23 cellular contexts compared by ENCODE assay signal in genomic region chr16:11106726-11107125, GRCh38.
DNase-seq lines count a peak whose midpoint lies in the region; ATAC-seq and TF ChIP-seq lines count a peak whose summit lies in the region.
"Had no signal": no experiment of that assay in that cellular context is flagged by ENCODE, and none has a peak within 500 bp of the region (broad histone marks: within the 10 kb centered on the region; RNA-seq: fewer than 3 reads in every experiment).

No MANE protein-coding gene starts in this region.

- H3K9me3 ChIP-seq in IMR-90 (ENCODE audit: control insufficient read depth, insufficient read depth, low read length): peaks cover 3% of the 10 kb centered on the region
- H3K9me3 ChIP-seq: A549, BE2C, SJSA1 had no signal

- no peak overlapping the region for H2AFZ ChIP-seq in IMR-90 (replicated peaks; ENCODE audit: low read length, poor library complexity)
- H2AFZ ChIP-seq: hepatocyte had no signal

- H3K27ac ChIP-seq in IMR-90 (ENCODE audit: insufficient read depth, low read length): peak overlapping the region; percentile 45
- H3K27ac ChIP-seq: A549, gastrocnemius medialis, hepatocyte, HL-60, SJSA1 had no signal

- TF ChIP-seq RAD21 in IMR-90 (IDR thresholded peaks at IDR 0.05; ENCODE audit: low read length): no peak

- no peaks in the 10 kb centered on the region for H3K36me3 ChIP-seq in IMR-90 (ENCODE audit: control insufficient read depth, insufficient read depth, low read length)
- H3K36me3 ChIP-seq: BE2C, gastrocnemius medialis, SJSA1 had no signal

- CTCF ChIA-PET in activated CD8-positive, alpha-beta memory T cell treated with anti-CD3 and anti-CD28 coated beads, Interleukin-2, amount 10 ng/mL, durations not matched to agents 7 days and 5 days (lab: Charles Lee): interaction anchor here (1.1 to 2.4 kb wide), 5 partner anchors 11 to 149 kb away, joined by 3 to 11 read pairs (median 4); partner anchors contain the start of gene SOCS1
- CTCF ChIA-PET in IMR-90 (lab: Yijun Ruan, JAX): interaction anchor here (0.6 to 2.2 kb wide), 2 partner anchors 23 to 148 kb away, joined by 8 read pairs; no protein-coding TSS in a partner anchor

- no peak overlapping the region for H3K56ac ChIP-seq in IMR-90 (ENCODE audit: extremely low read depth, insufficient read depth, low read length)

- H3K4me1 ChIP-seq in IMR-90 (ENCODE audit: control insufficient read depth, insufficient read depth, low read length): peaks cover 59% of the 10 kb centered on the region
- H3K4me1 ChIP-seq: A549 had no signal

- H3K27me3 ChIP-seq in IMR-90 (ENCODE audit: control insufficient read depth, insufficient read depth, low read length): no peaks in the 10 kb centered on the region
- H3K27me3 ChIP-seq: BE2C, gastrocnemius medialis, hepatocyte, SJSA1 had no signal

- peak overlapping the region; percentile 75 for H2AK5ac ChIP-seq in IMR-90 (ENCODE audit: low read depth, low read length)

- H3K36me3 Mint-ChIP-seq in activated CD8-positive, alpha-beta memory T cell treated with anti-CD3 and anti-CD28 coated beads, Interleukin-2, amount 10 ng/mL, durations not matched to agents 7 days and 5 days: peaks cover 29% of the 10 kb centered on the region
- H3K36me3 Mint-ChIP-seq in chondrocyte (ENCODE audit: low read depth): peaks cover 6% of the 10 kb centered on the region
- H3K36me3 Mint-ChIP-seq in stimulated activated memory B cell treated with anti-CD40 and anti-IgM and Interleukin-4, amounts not matched to agents 10 μg/mL and 1 μg/mL and 100 μg/mL, for 72 hours: peaks cover 40% of the 10 kb centered on the region

- TF ChIP-seq POLR2A in IMR-90 (IDR thresholded peaks at IDR 0.05; ENCODE audit: low read depth, low read length): no peak

- no CpG with 5 or more reads among the region's 6 CpGs for WGBS in IMR-90 (ENCODE audit: extremely low coverage in 2 of 2, insufficient read length in 1 of 2), 2 experiments

- peak overlapping the region; percentile 61 for H3K4ac ChIP-seq in IMR-90 (ENCODE audit: low read depth, low read length)

- POLR2A ChIA-PET in IMR-90 (lab: Charles Lee; ENCODE audit: unreplicated experiment): no interaction called here

- peak overlapping the region; percentile 94; the same call in 1 of the 2 replicates for H2BK20ac ChIP-seq in IMR-90 (ENCODE audit: low read depth, low read length)

- peak overlapping the region; percentile 95 for H2BK120ac ChIP-seq in IMR-90 (ENCODE audit: low read depth, low read length)

- peak overlapping the region; percentile 59 for H4K5ac ChIP-seq in IMR-90 (ENCODE audit: low read depth, low read length)

- peak overlapping the region; percentile 27 for H3K27ac Mint-ChIP-seq in activated CD8-positive, alpha-beta memory T cell treated with anti-CD3 and anti-CD28 coated beads, Interleukin-2, amount 10 ng/mL, durations not matched to agents 7 days and 5 days
- H3K27ac Mint-ChIP-seq in chondrocyte (ENCODE audit: unreplicated experiment): no peak overlapping the region
- peak overlapping the region; percentile 86 for H3K27ac Mint-ChIP-seq in stimulated activated memory B cell treated with anti-CD40 and anti-IgM and Interleukin-4, amounts not matched to agents 10 μg/mL and 1 μg/mL and 100 μg/mL, for 72 hours

- DNase-seq in activated CD8-positive, alpha-beta memory T cell treated with anti-CD3 and anti-CD28 coated beads, Interleukin-2, amount 10 ng/mL, durations not matched to agents 7 days and 5 days: no peak
- DNase-seq in activated CD8-positive, alpha-beta memory T cell treated with anti-CD3 and anti-CD28 coated beads for 24 hours: no peak
- DNase-seq in IMR-90: no peak
- peak; percentile 64 for DNase-seq in chondrocyte (ENCODE audit: low spot score)
- no peak for DNase-seq in AG20443 (ENCODE audit: low spot score)
- no peak for DNase-seq in NCI-H1417 (lab: John Stamatoyannopoulos, UW)
- DNase-seq in stimulated activated naive CD4-positive, alpha-beta T cell treated with Interleukin-2 at 50 U/mL for 16 hours (lab: John Stamatoyannopoulos, UW): no peak
- DNase-seq: activated CD4-positive, alpha-beta T cell treated with anti-CD3 and anti-CD28 coated beads for 4 hours; activated naive CD4-positive, alpha-beta T cell; amygdala; BE2C; dermis blood vessel endothelial cell; gastrocnemius medialis; H7; NCI-H187; NCI-H2171 treated with DMSO at 0.1 percent for 48 hours; NCI-H524 treated with DMSO at 0.1 percent for 48 hours; stimulated activated CD4-positive, alpha-beta T cell treated with anti-CD3 and anti-CD28 coated beads, Interleukin-15, amount 100 ng/mL, for 24 hours had no signal

- peak overlapping the region; percentile 52 to 68; a peak in 2 of 4 replicates for H4K8ac ChIP-seq in IMR-90 (ENCODE audit: low read depth in 2 of 2, low read length in 2 of 2)

- H3K79me1 ChIP-seq in IMR-90 (ENCODE audit: low read depth in 1 of 2, low read length in 2 of 2): peaks cover 0 to 40% of the 10 kb centered on the region in 2 experiments; a peak in 2 of 4 replicates

- peak overlapping the region; percentile 78 for H3K18ac ChIP-seq in IMR-90 (ENCODE audit: low read depth, low read length)

- no peaks in the 10 kb centered on the region for H3K27me3 Mint-ChIP-seq in activated CD8-positive, alpha-beta memory T cell treated with anti-CD3 and anti-CD28 coated beads, Interleukin-2, amount 10 ng/mL, durations not matched to agents 7 days and 5 days
- H3K27me3 Mint-ChIP-seq in chondrocyte (ENCODE audit: low read depth): no peaks in the 10 kb centered on the region
- H3K27me3 Mint-ChIP-seq in stimulated activated memory B cell treated with anti-CD40 and anti-IgM and Interleukin-4, amounts not matched to agents 10 μg/mL and 1 μg/mL and 100 μg/mL, for 72 hours: no peaks in the 10 kb centered on the region

- no peak overlapping the region for H3K23ac ChIP-seq in IMR-90 (ENCODE audit: low read depth, low read length)

- no peak overlapping the region for H3K4me3 ChIP-seq in IMR-90 (ENCODE audit: insufficient read depth, low read depth, low read length)
- H3K4me3 ChIP-seq: A549, gastrocnemius medialis, hepatocyte, SJSA1 had no signal

- H3K9me3 Mint-ChIP-seq in activated CD8-positive, alpha-beta memory T cell treated with anti-CD3 and anti-CD28 coated beads, Interleukin-2, amount 10 ng/mL, durations not matched to agents 7 days and 5 days (ENCODE audit: low read depth): peaks cover 3% of the 10 kb centered on the region
- peaks cover 8% of the 10 kb centered on the region for H3K9me3 Mint-ChIP-seq in chondrocyte (ENCODE audit: low read depth)
- no peaks in the 10 kb centered on the region for H3K9me3 Mint-ChIP-seq in stimulated activated memory B cell treated with anti-CD40 and anti-IgM and Interleukin-4, amounts not matched to agents 10 μg/mL and 1 μg/mL and 100 μg/mL, for 72 hours

- H3K9me1 ChIP-seq in IMR-90 (ENCODE audit: insufficient read depth, low read length): peaks cover 34% of the 10 kb centered on the region

- in situ Hi-C loops in IMR-90 (cut with MboI; ENCODE audit: low sequenced_read_pairs): loop anchor here (10.0 kb wide), 1 partner anchor 248 kb away; no protein-coding TSS in a partner anchor

- H2BK15ac ChIP-seq in IMR-90 (ENCODE audit: low read depth, low read length): peak overlapping the region; percentile 1; the same call in 1 of the 3 replicates

- H3K4me3 Mint-ChIP-seq in activated CD8-positive, alpha-beta memory T cell treated with anti-CD3 and anti-CD28 coated beads, Interleukin-2, amount 10 ng/mL, durations not matched to agents 7 days and 5 days: no peak overlapping the region
- no peak overlapping the region for H3K4me3 Mint-ChIP-seq in chondrocyte (ENCODE audit: unreplicated experiment)
- H3K4me3 Mint-ChIP-seq in stimulated activated memory B cell treated with anti-CD40 and anti-IgM and Interleukin-4, amounts not matched to agents 10 μg/mL and 1 μg/mL and 100 μg/mL, for 72 hours: no peak overlapping the region

- H3K4me2 ChIP-seq in IMR-90 (ENCODE audit: low read depth, low read length): no peak overlapping the region
- H3K4me2 ChIP-seq: A549, hepatocyte had no signal

- no peak overlapping the region for H2AK9ac ChIP-seq in IMR-90 (replicated peaks; ENCODE audit: low read depth, low read length, poor library complexity)

- no TSS peak for BruUV-seq in IMR-90 (replicated peaks; lab: Mats Ljungman, UMichigan)

- TF ChIP-seq CTCF in IMR-90 (conservative IDR thresholded peaks at IDR 0.05; ENCODE audit: low read depth, low read length) (no peak), chondrocyte (IDR thresholded peaks at IDR 0.05) (no peak)

- peak overlapping the region; percentile 6 for H2BK5ac ChIP-seq in IMR-90 (ENCODE audit: low read depth, low read length, poor library complexity, severe bottlenecking)

- H3K9ac ChIP-seq in IMR-90 (ENCODE audit: low read depth, low read length): peak overlapping the region; percentile 10; the same call in 1 of the 2 replicates

- peak overlapping the region; percentile 69; the same call in 1 of the 2 replicates for H4K91ac ChIP-seq in IMR-90 (ENCODE audit: insufficient read depth, low read depth, low read length)

- 0 out of 2 replicates have a peak overlapping the region, but pooled peaks have one; percentile 50 for H3K14ac ChIP-seq in IMR-90 (replicated peaks; ENCODE audit: low read depth, low read length)

- H4K20me1 ChIP-seq in IMR-90 (ENCODE audit: insufficient read depth, low read length): no peaks in the 10 kb centered on the region

- peaks cover 69% of the 10 kb centered on the region for H3K4me1 Mint-ChIP-seq in activated CD8-positive, alpha-beta memory T cell treated with anti-CD3 and anti-CD28 coated beads, Interleukin-2, amount 10 ng/mL, durations not matched to agents 7 days and 5 days
- H3K4me1 Mint-ChIP-seq in chondrocyte (ENCODE audit: low read depth): peaks cover 26% of the 10 kb centered on the region
- H3K4me1 Mint-ChIP-seq in stimulated activated memory B cell treated with anti-CD40 and anti-IgM and Interleukin-4, amounts not matched to agents 10 μg/mL and 1 μg/mL and 100 μg/mL, for 72 hours: peaks cover 38% of the 10 kb centered on the region

- dilution Hi-C loops in IMR-90 (cut with HindIII; ENCODE audit: low sequenced_read_pairs, unreplicated experiment): no loop called here

- intact Hi-C loops in IMR-90 (cut with micrococcal nuclease): loop anchor here (5.0 kb wide), 2 partner anchors 96 to 251 kb away; no protein-coding TSS in a partner anchor

- no peak for ATAC-seq in activated CD8-positive, alpha-beta memory T cell treated with anti-CD3 and anti-CD28 coated beads, Interleukin-2, amount 10 ng/mL, durations not matched to agents 7 days and 5 days
- ATAC-seq in IMR-90 (ENCODE audit: low read depth): no peak
- no peak for ATAC-seq in stimulated activated memory B cell treated with anti-CD40 and anti-IgM and Interleukin-4, amounts not matched to agents 10 μg/mL and 1 μg/mL and 100 μg/mL, for 72 hours
- ATAC-seq: A549, gastrocnemius medialis had no signal

TF ChIP-seq in IMR-90, 13 proteins besides CTCF, POLR2A, EP300 and RAD21 (continues in another document):
- no peak for TF ChIP-seq CHD1 (IDR thresholded peaks at IDR 0.05; ENCODE audit: low read depth, low read length)
- TF ChIP-seq RCOR1 (IDR thresholded peaks at IDR 0.05; ENCODE audit: insufficient replicate concordance, low read length): no peak
- no peak for TF ChIP-seq BHLHE40 (IDR thresholded peaks at IDR 0.05; ENCODE audit: low read depth, low read length)
- TF ChIP-seq CEBPB (IDR thresholded peaks at IDR 0.05; ENCODE audit: low read depth, low read length): no peak
- no peak for TF ChIP-seq MAFK (IDR thresholded peaks at IDR 0.05; ENCODE audit: low read depth, low read length)
